1 cellular context compared by ENCODE assay signal in genomic region chr1:24047101-24047459, GRCh38.
TF ChIP-seq lines count a peak whose summit lies in the region.

No MANE protein-coding gene starts in this region.

TF ChIP-seq in H1, 55 proteins besides CTCF, POLR2A, EP300 and RAD21 (continued from another document):
- TF ChIP-seq E2F6 (IDR thresholded peaks at IDR 0.05) (no peak), EGR1 (IDR thresholded peaks at IDR 0.05; ENCODE audit: borderline replicate concordance, low read depth, low read length) (no peak)
